ENCODE assay signal across 15 cellular contexts in genomic region chr5:32805966-32806626, GRCh38.
A peak's percentile ranks its signal among the peaks of the same experiment; 100 is the strongest.
DNase-seq lines count a peak whose midpoint lies in the region; ATAC-seq and TF ChIP-seq lines count a peak whose summit lies in the region.
"Had no signal": no experiment of that assay in that cellular context is flagged by ENCODE, and none has a peak within 500 bp of the region (broad histone marks: within the 10 kb centered on the region; RNA-seq: fewer than 3 reads in every experiment).

No MANE protein-coding gene starts in this region.

- H3K4me2 ChIP-seq in hepatocyte: peak overlapping the region; percentile 52

- TF ChIP-seq CTCF in adrenal gland (IDR thresholded peaks at IDR 0.05) (no peak), hepatocyte (IDR thresholded peaks at IDR 0.05; ENCODE audit: poor library complexity) (no peak)

- peaks cover 8 to 10% of the 10 kb centered on the region in 2 donors for H3K4me1 ChIP-seq in adrenal gland (replicated peaks in 1 of 2)
- H3K4me1 ChIP-seq in hepatocyte (ENCODE audit: insufficient read depth): no peaks in the 10 kb centered on the region
- peaks cover 0 to 2% of the 10 kb centered on the region in 2 donors for H3K4me1 ChIP-seq in aorta (ENCODE audit: control insufficient read depth in 1 of 2, insufficient read depth in 2 of 2, low read length in 2 of 2)
- H3K4me1 ChIP-seq: HAP-1 had no signal

- no peaks in the 10 kb centered on the region for H4K20me1 ChIP-seq in hepatocyte (ENCODE audit: insufficient read depth, poor library complexity, severe bottlenecking)

- no peaks in the 10 kb centered on the region for H3K9me2 ChIP-seq in hepatocyte (replicated peaks; ENCODE audit: insufficient read depth)

- intact Hi-C loops in Right ventricle myocardium inferior (cut with DNase I) (no loop called here), cardiac septum (cut with DNase I) (no loop called here), adrenal gland (cut with DNase I) (no loop called here), aorta (cut with DNase I) (no loop called here)

- TF ChIP-seq POLR2A in adrenal gland (IDR thresholded peaks at IDR 0.05): peak in 1 of 2 donors; percentile 38

- H3K9me3 ChIP-seq in adrenal gland (replicated peaks in 1 of 3) (no peaks in the 10 kb centered on the region), hepatocyte (ENCODE audit: low read depth) (no peaks in the 10 kb centered on the region), aorta (ENCODE audit: control insufficient read depth, low read length) (no peaks in the 10 kb centered on the region)
- H3K9me3 ChIP-seq: HAP-1 had no signal

- WGBS in adrenal gland, 4 donors: 27 to 41% (median 32%) methylated on average over 6 of the region's 6 CpGs
- 31% methylated on average over 6 of the region's 6 CpGs for WGBS in hepatocyte (ENCODE audit: low lambda C conversion rate, missing lambda C conversion rate)
- 17 to 18% methylated on average over 6 of the region's 6 CpGs for WGBS in aorta, 2 donors

- H2AFZ ChIP-seq in hepatocyte: peak overlapping the region; percentile 14

- H3K79me2 ChIP-seq in hepatocyte: no peaks in the 10 kb centered on the region

- H3K27me3 ChIP-seq in adrenal gland: no peaks in the 10 kb centered on the region
- no peaks in the 10 kb centered on the region for H3K27me3 ChIP-seq in hepatocyte
- H3K27me3 ChIP-seq in aorta (ENCODE audit: control insufficient read depth in 1 of 2, insufficient read depth in 2 of 2, low read length in 1 of 2): no peaks in the 10 kb centered on the region

- DNase-seq in Right ventricle myocardium inferior (ENCODE audit: missing footprints): no peak
- DNase-seq in cardiac septum (ENCODE audit: low spot score): no peak
- peak in 2 of 7 donors; percentile 13 to 23 for DNase-seq in adrenal gland
- peak; percentile 40 for DNase-seq in hepatocyte (ENCODE audit: low spot score)
- DNase-seq in aorta: no peak
- DNase-seq in epidermal melanocyte (ENCODE audit: insufficient read length, low spot score): no peak
- DNase-seq in stimulated activated CD4-positive, alpha-beta T cell treated with anti-CD3 and anti-CD28 coated beads, Interleukin-4, amount 100 ng/mL, for 1 hour: no peak
- DNase-seq: ACHN; naive B cell; NCI-H1105; stimulated activated naive CD8-positive, alpha-beta T cell treated with anti-CD3 and anti-CD28 coated beads, Interleukin-15, Interleukin-2, amounts not matched to agents 100 U/mL and 50 U/mL, for 24 hours had no signal

- H3K27ac ChIP-seq in adrenal gland: peak overlapping the region in 3 of 5 donors; percentile 0 to 45 (median 44)
- H3K27ac ChIP-seq in hepatocyte: peak overlapping the region; percentile 78
- H3K27ac ChIP-seq in aorta (ENCODE audit: low read depth in 1 of 2, low read length in 2 of 2): no peak overlapping the region
- H3K27ac ChIP-seq: VCaP had no signal

- H3K36me3 ChIP-seq in adrenal gland (replicated peaks in 1 of 2) (no peaks in the 10 kb centered on the region), hepatocyte (replicated peaks; ENCODE audit: insufficient read depth, low read depth) (no peaks in the 10 kb centered on the region), aorta (ENCODE audit: control insufficient read depth in 1 of 2, insufficient read depth in 2 of 2, low read length in 1 of 2) (no peaks in the 10 kb centered on the region)
- H3K36me3 ChIP-seq: HAP-1 had no signal

- H3K4me3 ChIP-seq in adrenal gland (no peak overlapping the region), hepatocyte (no peak overlapping the region), aorta (ENCODE audit: low read length in 2 of 2) (no peak overlapping the region)
- H3K4me3 ChIP-seq: HAP-1 had no signal

- ATAC-seq in Right ventricle myocardium inferior (peak; percentile 60), aorta (ENCODE audit: low FRiP score) (peak; percentile 31), HG03565 (IDR thresholded peaks at IDR 0.05; ENCODE audit: unreplicated experiment) (no peak)
- ATAC-seq: activated T-helper 17 cell treated with anti-CD3 and anti-CD28 coated beads, Interleukin-2, amount 50 U/mL, for 72 hours; stimulated activated naive CD8-positive, alpha-beta T cell treated with anti-CD3 and anti-CD28 coated beads, Interleukin-15, Interleukin-2, amounts not matched to agents 100 U/mL and 50 U/mL, for 24 hours had no signal

Comparison
In these comparisons a context has a peak if more than half of its experiments do, and no peak if none do; other contexts are left out.
1. H3K27ac ChIP-seq: peak in adrenal gland (3 of 5) and hepatocyte (single experiment); none in aorta (0 of 2).